ENCODE assay signal across 1 cellular context in the genomic region with DNA sequence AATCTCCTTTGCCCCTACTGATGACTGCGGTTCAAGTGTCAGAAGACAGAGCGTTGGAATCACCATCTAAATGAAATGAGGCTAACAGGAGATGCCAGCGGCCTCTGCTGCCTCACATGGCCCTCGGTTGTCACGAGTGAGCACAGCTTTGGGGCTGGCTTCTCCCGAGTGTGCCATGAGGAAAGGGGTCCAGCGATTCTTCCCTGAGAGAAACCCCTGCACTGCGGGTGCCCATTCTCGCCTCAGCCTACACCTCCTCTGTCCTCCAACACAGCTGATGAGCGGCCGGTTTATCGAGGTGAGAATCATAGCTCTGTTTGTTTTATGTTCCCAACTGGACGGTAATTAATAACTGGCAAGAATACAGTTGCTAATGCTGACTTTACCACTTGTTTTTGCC.
TF ChIP-seq lines count a peak whose summit lies in the region.

No MANE protein-coding gene starts in this region.

TF ChIP-seq in GM12891, 5 proteins besides CTCF, POLR2A, EP300 and RAD21:
- TF ChIP-seq TAF1 (IDR thresholded peaks at IDR 0.05; ENCODE audit: low read depth, low read length): no peak
- TF ChIP-seq POU2F2 (IDR thresholded peaks at IDR 0.05; ENCODE audit: low read depth, low read length): no peak
- no peak for TF ChIP-seq PAX5 (IDR thresholded peaks at IDR 0.05; ENCODE audit: insufficient read depth, low read length, severe bottlenecking)
- TF ChIP-seq POLR2AphosphoS5 (IDR thresholded peaks at IDR 0.05; ENCODE audit: low read depth, low read length): no peak
- TF ChIP-seq SPI1 (IDR thresholded peaks at IDR 0.05; ENCODE audit: low read depth, low read length): no peak
